ENCODE assay signal across 1 cellular context in the genomic region with DNA sequence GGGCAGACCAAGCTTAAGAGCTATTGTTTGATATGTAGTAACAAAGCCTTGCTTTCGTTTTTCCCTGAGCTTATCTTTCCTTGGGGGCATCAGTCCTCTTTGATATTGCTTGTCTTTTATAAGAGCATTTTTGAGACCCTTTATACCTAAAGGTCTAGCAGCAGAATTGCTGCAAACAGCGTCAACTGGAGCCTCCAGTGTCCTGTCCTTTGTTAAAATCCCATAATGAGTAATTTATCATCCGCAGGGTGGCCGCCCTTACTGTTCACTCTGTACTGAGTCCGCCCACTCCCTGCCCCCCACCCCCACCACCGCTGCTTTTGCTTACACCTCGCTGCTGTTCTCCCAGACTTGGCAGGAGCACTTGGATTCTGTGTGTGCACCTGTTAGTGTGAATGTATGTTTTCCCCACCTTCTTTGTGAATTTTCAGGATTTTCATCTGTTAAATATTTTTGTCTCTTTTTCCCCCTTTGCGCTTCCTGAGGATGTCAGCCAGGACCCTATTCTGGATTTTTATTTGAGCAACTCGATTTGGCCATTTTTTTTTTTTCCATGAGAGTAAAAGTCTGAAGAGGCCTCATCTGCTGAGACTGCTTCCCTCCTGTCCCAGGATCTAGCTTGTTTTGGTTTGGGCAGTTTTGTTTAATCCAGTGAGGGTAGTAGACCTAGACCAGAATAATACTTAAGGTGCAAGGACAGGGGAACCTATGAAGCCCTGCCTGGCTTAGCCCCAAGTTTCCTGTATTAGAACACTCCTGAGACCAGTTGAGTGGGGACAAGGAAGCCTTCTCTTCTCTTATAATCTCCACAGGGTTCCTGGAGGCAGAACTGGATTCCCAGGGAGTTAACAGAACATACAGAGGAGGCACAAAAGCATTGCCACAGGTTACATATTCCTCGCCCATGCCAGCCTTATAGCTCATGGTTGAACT.
TF ChIP-seq lines count a peak whose summit lies in the region.

No MANE protein-coding gene starts in this region.

TF ChIP-seq in IMR-90, 13 proteins besides CTCF, POLR2A, EP300 and RAD21:
- TF ChIP-seq, protein P1, sequence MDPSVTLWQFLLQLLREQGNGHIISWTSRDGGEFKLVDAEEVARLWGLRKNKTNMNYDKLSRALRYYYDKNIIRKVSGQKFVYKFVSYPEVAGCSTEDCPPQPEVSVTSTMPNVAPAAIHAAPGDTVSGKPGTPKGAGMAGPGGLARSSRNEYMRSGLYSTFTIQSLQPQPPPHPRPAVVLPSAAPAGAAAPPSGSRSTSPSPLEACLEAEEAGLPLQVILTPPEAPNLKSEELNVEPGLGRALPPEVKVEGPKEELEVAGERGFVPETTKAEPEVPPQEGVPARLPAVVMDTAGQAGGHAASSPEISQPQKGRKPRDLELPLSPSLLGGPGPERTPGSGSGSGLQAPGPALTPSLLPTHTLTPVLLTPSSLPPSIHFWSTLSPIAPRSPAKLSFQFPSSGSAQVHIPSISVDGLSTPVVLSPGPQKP (IDR thresholded peaks at IDR 0.05; ENCODE audit: borderline replicate concordance, low read depth, low read length) = no peak
- TF ChIP-seq RFX5 (IDR thresholded peaks at IDR 0.05; ENCODE audit: low read depth, low read length) (no peak), MXI1 (IDR thresholded peaks at IDR 0.05; ENCODE audit: borderline replicate concordance, low read depth, low read length) (no peak), MAFK (IDR thresholded peaks at IDR 0.05; ENCODE audit: low read depth, low read length) (no peak), NFE2L2 (IDR thresholded peaks at IDR 0.05; ENCODE audit: low read depth, low read length) (no peak), BHLHE40 (IDR thresholded peaks at IDR 0.05; ENCODE audit: low read depth, low read length) (no peak), SMC3 (IDR thresholded peaks at IDR 0.05; ENCODE audit: low read depth, low read length) (no peak), MAZ (IDR thresholded peaks at IDR 0.05; ENCODE audit: borderline replicate concordance, low read depth, low read length) (no peak), FOS (IDR thresholded peaks at IDR 0.05; ENCODE audit: low read depth, low read length) (no peak), CHD1 (IDR thresholded peaks at IDR 0.05; ENCODE audit: low read depth, low read length) (no peak), CEBPB (IDR thresholded peaks at IDR 0.05; ENCODE audit: low read depth, low read length) (no peak), RCOR1 (IDR thresholded peaks at IDR 0.05; ENCODE audit: insufficient replicate concordance, low read length) (no peak)
- TF ChIP-seq, protein P2, sequence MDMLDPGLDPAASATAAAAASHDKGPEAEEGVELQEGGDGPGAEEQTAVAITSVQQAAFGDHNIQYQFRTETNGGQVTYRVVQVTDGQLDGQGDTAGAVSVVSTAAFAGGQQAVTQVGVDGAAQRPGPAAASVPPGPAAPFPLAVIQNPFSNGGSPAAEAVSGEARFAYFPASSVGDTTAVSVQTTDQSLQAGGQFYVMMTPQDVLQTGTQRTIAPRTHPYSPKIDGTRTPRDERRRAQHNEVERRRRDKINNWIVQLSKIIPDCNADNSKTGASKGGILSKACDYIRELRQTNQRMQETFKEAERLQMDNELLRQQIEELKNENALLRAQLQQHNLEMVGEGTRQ (IDR thresholded peaks at IDR 0.05; ENCODE audit: low read depth, low read length) = no peak
